In the genomic region with DNA sequence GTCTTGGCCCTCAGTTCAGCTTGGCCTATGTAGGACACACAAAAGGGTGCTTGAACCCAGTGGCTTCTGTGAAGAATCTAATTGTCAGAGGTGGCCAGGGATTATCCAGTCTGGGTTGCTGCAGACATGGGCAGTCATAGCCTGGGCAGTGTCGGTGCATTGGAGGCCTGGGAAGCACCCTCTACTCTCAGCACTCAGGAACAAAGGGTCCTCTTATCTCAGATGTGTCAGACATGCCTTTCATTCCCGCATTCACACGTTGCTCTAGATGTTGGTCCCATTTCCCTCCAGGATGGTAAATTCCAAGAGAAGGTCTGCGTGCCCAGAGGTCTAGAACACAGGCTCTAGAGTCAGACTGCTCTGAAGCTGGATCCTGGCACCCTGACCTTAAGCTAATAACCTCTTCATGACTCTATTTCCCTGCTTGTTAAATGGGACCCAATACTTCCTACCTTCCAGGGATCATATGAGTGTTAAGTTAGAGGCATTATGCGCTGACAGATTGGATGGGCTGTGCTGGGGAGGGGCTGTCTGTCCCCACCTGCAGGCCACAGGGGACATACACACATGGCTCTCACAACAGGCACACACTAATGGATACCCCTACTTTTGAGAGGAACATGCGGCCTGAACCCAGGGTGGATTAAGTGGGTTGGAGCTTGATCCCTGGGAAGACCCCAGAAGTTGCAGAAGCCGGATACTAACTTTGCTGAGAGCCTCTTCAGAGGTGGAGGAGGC, we compare ENCODE assay signal across 1 cellular context.
TF ChIP-seq lines count a peak whose summit lies in the region.

No MANE protein-coding gene starts in this region.

TF ChIP-seq in K562, 482 proteins besides CTCF, POLR2A, EP300 and RAD21 (continued from another document):
- TF ChIP-seq, protein P1, sequence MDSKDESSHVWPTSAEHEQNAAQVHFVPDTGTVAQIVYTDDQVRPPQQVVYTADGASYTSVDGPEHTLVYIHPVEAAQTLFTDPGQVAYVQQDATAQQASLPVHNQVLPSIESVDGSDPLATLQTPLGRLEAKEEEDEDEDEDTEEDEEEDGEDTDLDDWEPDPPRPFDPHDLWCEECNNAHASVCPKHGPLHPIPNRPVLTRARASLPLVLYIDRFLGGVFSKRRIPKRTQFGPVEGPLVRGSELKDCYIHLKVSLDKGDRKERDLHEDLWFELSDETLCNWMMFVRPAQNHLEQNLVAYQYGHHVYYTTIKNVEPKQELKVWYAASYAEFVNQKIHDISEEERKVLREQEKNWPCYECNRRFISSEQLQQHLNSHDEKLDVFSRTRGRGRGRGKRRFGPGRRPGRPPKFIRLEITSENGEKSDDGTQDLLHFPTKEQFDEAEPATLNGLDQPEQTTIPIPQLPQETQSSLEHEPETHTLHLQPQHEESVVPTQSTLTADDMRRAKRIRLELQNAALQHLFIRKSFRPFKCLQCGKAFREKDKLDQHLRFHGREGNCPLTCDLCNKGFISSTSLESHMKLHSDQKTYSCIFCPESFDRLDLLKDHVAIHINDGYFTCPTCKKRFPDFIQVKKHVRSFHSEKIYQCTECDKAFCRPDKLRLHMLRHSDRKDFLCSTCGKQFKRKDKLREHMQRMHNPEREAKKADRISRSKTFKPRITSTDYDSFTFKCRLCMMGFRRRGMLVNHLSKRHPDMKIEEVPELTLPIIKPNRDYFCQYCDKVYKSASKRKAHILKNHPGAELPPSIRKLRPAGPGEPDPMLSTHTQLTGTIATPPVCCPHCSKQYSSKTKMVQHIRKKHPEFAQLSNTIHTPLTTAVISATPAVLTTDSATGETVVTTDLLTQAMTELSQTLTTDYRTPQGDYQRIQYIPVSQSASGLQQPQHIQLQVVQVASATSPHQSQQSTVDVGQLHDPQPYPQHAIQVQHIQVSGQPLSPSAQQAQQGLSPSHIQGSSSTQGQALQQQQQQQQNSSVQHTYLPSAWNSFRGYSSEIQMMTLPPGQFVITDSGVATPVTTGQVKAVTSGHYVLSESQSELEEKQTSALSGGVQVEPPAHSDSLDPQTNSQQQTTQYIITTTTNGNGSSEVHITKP (IDR thresholded peaks at IDR 0.05; ENCODE audit: partially characterized antibody) = peak; percentile 68
